Comparison of ENCODE assay signal across 12 cellular contexts in the genomic region with DNA sequence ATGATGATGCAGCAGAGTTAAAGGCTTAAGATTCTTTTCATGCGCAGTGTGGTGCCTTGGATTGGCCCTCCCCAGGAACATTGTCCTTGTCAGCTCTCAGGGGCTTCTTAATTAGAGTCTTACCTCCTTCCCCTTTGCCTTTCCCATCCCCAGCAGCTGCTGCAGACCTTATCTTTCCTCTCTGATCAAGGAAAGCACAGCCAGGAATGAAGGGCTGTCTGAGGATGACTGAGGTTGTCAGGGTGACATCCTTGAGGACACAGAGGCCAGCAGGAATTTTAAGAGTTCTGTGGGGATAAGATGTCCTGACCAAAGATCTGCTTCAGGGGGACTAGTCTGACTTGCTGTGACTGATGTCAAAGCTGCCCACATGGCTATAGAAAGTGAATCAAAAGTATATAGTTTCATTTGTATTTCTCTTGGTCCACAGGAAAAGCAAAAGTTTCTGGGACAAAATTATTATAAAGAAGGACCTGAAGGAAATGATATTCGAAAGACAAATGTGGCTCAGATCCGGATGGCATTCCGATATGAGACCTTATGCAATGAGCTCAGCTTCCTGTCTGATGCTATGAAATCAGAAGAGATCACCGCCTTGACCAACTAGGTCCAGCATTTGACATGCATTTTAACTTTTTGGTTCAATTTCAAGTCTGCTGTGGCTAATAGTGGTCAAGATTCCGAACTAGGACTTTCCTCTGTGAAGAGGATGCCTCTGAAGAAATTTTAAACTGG.
"Had no signal": no experiment of that assay in that cellular context is flagged by ENCODE, and none has a peak within 500 bp of the region (broad histone marks: within the 10 kb centered on the region; RNA-seq: fewer than 3 reads in every experiment).

No MANE protein-coding gene starts in this region.

- H3K4me1 ChIP-seq: pancreas, sigmoid colon had no signal

- ATAC-seq: activated CD4-positive, alpha-beta T cell treated with anti-CD3 and anti-CD28 coated beads for 36 hours; activated T-cell treated with anti-CD3 and anti-CD28 coated beads, Interleukin-2, amount 50 U/mL, for 4 hours; naive thymus-derived CD4-positive, alpha-beta T cell; pancreas had no signal

- H3K27me3 Mint-ChIP-seq: activated CD4-positive, alpha-beta memory T cell treated with anti-CD3 and anti-CD28 coated beads for 36 hours; activated CD4-positive, alpha-beta T cell treated with anti-CD3 and anti-CD28 coated beads for 36 hours; naive thymus-derived CD4-positive, alpha-beta T cell had no signal

- H3K36me3 ChIP-seq: cardiac muscle cell, pancreas had no signal

- H3K9me3 ChIP-seq: pancreas, sigmoid colon had no signal

- H3K4me3 ChIP-seq: cardiac muscle cell, pancreas, sigmoid colon had no signal

- H3K4me3 Mint-ChIP-seq: activated CD4-positive, alpha-beta memory T cell treated with anti-CD3 and anti-CD28 coated beads for 36 hours; activated CD4-positive, alpha-beta T cell treated with anti-CD3 and anti-CD28 coated beads for 36 hours; activated T-cell treated with anti-CD3 and anti-CD28 coated beads, Interleukin-2, amount 50 U/mL, for 4 hours; naive thymus-derived CD4-positive, alpha-beta T cell; T-helper 1 cell treated with Interleukin-12 subunit alpha and Interleukin-12 subunit beta and Interleukin-4 antibody, amounts not matched to agents 30 μg/mL and 1 μg/mL, for 36 hours had no signal

- H3K9me3 Mint-ChIP-seq: activated CD4-positive, alpha-beta memory T cell treated with anti-CD3 and anti-CD28 coated beads for 36 hours; activated T-cell treated with anti-CD3 and anti-CD28 coated beads, Interleukin-2, amount 50 U/mL, for 4 hours; naive thymus-derived CD4-positive, alpha-beta T cell; T-helper 1 cell treated with Interleukin-12 subunit alpha and Interleukin-12 subunit beta and Interleukin-4 antibody, amounts not matched to agents 30 μg/mL and 1 μg/mL, for 36 hours had no signal

- DNase-seq: activated CD4-positive, alpha-beta memory T cell treated with anti-CD3 and anti-CD28 coated beads for 36 hours; activated CD4-positive, alpha-beta T cell treated with anti-CD3 and anti-CD28 coated beads for 36 hours; activated effector memory CD4-positive, alpha-beta T cell treated with Interleukin-2 at 50 U/mL for 16 hours; activated naive CD4-positive, alpha-beta T cell treated with anti-CD3 and anti-CD28 coated beads, Interleukin-2, amount 50 U/mL, for 16 hours; activated T-cell treated with anti-CD3 and anti-CD28 coated beads, Interleukin-2, amount 50 U/mL, for 4 hours; naive thymus-derived CD4-positive, alpha-beta T cell; pancreas; stimulated activated CD4-positive, alpha-beta T cell treated with anti-CD3 and anti-CD28 coated beads, Interleukin-12 subunit alpha, Interleukin-12 subunit beta, amount 100 ng/mL, for 4 hours; stimulated activated naive CD4-positive, alpha-beta T cell had no signal

- H3K27me3 ChIP-seq: cardiac muscle cell, pancreas, sigmoid colon had no signal

- H3K27ac ChIP-seq: cardiac muscle cell, pancreas, sigmoid colon had no signal

- H3K27ac Mint-ChIP-seq: activated CD4-positive, alpha-beta memory T cell treated with anti-CD3 and anti-CD28 coated beads for 36 hours; activated CD4-positive, alpha-beta T cell treated with anti-CD3 and anti-CD28 coated beads for 36 hours; T-helper 1 cell treated with Interleukin-12 subunit alpha and Interleukin-12 subunit beta and Interleukin-4 antibody, amounts not matched to agents 30 μg/mL and 1 μg/mL, for 36 hours had no signal

- H3K4me1 Mint-ChIP-seq: activated CD4-positive, alpha-beta T cell treated with anti-CD3 and anti-CD28 coated beads for 36 hours had no signal
